ENCODE assay signal across 12 cellular contexts in the genomic region with DNA sequence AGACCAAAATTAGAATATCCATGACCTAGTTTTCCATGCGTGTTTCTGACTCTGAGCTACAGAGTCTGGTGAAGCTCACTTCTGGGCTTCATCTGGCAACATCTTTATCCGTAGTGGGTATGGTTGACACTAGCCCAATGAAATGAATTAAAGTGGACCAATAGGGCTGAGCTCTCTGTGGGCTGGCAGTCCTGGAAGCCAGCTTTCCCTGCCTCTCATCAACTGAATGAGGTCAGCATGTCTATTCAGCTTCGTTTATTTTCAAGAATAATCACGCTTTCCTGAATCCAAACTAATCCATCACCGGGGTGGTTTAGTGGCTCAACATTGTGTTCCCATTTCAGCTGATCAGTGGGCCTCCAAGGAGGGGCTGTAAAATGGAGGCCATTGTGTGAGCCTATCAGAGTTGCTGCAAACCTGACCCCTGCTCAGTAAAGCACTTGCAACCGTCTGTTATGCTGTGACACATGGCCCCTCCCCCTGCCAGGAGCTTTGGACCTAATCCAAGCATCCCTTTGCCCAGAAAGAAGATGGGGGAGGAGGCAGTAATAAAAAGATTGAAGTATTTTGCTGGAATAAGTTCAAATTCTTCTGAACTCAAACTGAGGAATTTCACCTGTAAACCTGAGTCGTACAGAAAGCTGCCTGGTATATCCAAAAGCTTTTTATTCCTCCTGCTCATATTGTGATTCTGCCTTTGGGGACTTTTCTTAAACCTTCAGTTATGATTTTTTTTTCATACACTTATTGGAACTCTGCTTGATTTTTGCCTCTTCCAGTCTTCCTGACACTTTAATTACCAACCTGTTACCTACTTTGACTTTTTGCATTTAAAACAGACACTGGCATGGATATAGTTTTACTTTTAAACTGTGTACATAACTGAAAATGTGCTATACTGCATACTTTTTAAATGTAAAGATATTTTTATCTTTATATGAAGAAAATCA. TPM values are rescaled to one million over a fixed set of nuclear protein-coding genes. Genes with fewer than 3 reads are reported as not detected.
DNase-seq lines count a peak whose midpoint lies in the region; ATAC-seq and TF ChIP-seq lines count a peak whose summit lies in the region.
"Had no signal": no experiment of that assay in that cellular context is flagged by ENCODE, and none has a peak within 500 bp of the region (broad histone marks: within the 10 kb centered on the region; RNA-seq: fewer than 3 reads in every experiment).

No MANE protein-coding gene starts in this region.

- H3K27me3 ChIP-seq in ascending aorta (no peaks in the 10 kb centered on the region), aorta (ENCODE audit: control insufficient read depth in 1 of 2, insufficient read depth in 2 of 2, low read length in 1 of 2) (no peaks in the 10 kb centered on the region)

- no peak for TF ChIP-seq CTCF in ascending aorta (IDR thresholded peaks at IDR 0.05)

- intact Hi-C loops in Right ventricle myocardium inferior (cut with DNase I) = no loop called here
- intact Hi-C loops in cardiac septum (cut with DNase I) = no loop called here
- intact Hi-C loops in ascending aorta (cut with DNase I) = loop anchor here (1.0 kb wide), 1 partner anchor 16 kb away; no protein-coding TSS in a partner anchor
- intact Hi-C loops in aorta (cut with DNase I) = no loop called here

- WGBS in aorta, 2 donors = 6 to 9% methylated on average over 7 of the region's 7 CpGs

- no peak for DNase-seq in Right ventricle myocardium inferior (ENCODE audit: missing footprints)
- DNase-seq in cardiac septum (ENCODE audit: low spot score) = no peak
- peak in 1 of 2 donors; percentile 74 for DNase-seq in ascending aorta (ENCODE audit: low spot score in 2 of 2)
- DNase-seq in left kidney (ENCODE audit: low read depth, low spot score) = peak; percentile 21
- peak in 1 of 2 donors; percentile 79 for DNase-seq in aorta
- no peak for DNase-seq in mucosa of gallbladder (ENCODE audit: low spot score)
- DNase-seq in NCI-H1694 (lab: John Stamatoyannopoulos, UW) = no peak
- DNase-seq: activated T-cell treated with anti-CD3 and anti-CD28 coated beads, Interleukin-2, amount 50 U/mL, for 1 hour; adrenal gland; NCI-H2227 treated with DMSO at 0.1 percent for 48 hours had no signal

- H3K36me3 ChIP-seq in ascending aorta = peaks cover 4 to 9% of the 10 kb centered on the region in 2 donors
- H3K36me3 ChIP-seq in aorta (ENCODE audit: control insufficient read depth in 1 of 2, insufficient read depth in 2 of 2, low read length in 1 of 2) = peaks cover 2 to 6% of the 10 kb centered on the region in 2 donors
- H3K36me3 ChIP-seq: adrenal gland had no signal

- H3K9me3 ChIP-seq in ascending aorta (no peaks in the 10 kb centered on the region), aorta (ENCODE audit: control insufficient read depth, low read length) (no peaks in the 10 kb centered on the region)
- H3K9me3 ChIP-seq: adrenal gland had no signal

- H3K4me3 ChIP-seq in ascending aorta (no peak overlapping the region), aorta (ENCODE audit: low read length in 2 of 2) (no peak overlapping the region)
- H3K4me3 ChIP-seq: adrenal gland, dorsolateral prefrontal cortex had no signal

- H3K27ac ChIP-seq in ascending aorta = peak overlapping the region; percentile 80 to 92
- peak overlapping the region; percentile 39 to 89 for H3K27ac ChIP-seq in aorta (ENCODE audit: low read depth in 1 of 2, low read length in 2 of 2)
- H3K27ac ChIP-seq: adrenal gland had no signal

- H3K4me1 ChIP-seq in ascending aorta (peaks cover 15 to 43% of the 10 kb centered on the region in 2 donors), aorta (ENCODE audit: control insufficient read depth in 1 of 2, insufficient read depth in 2 of 2, low read length in 2 of 2) (peaks cover 2 to 7% of the 10 kb centered on the region in 2 donors)
- H3K4me1 ChIP-seq: adrenal gland had no signal

- ATAC-seq in Right ventricle myocardium inferior (peak; percentile 78), aorta (ENCODE audit: low FRiP score) (peak; percentile 31), HG02798 (IDR thresholded peaks at IDR 0.05; ENCODE audit: poor library complexity, unreplicated experiment) (no peak)

RNA-seq across cellular contexts. Expression of gene CAV1, which starts 35.5 kb away (rescaled TPM):
- total RNA-seq in Right ventricle myocardium inferior (387 TPM), cardiac septum (311 TPM), ascending aorta (156 TPM), aorta (100 to 1,000 TPM; 229 to 230 TPM), mucosa of gallbladder (239 TPM)
- polyA plus RNA-seq in aorta = 100 to 1,000 TPM; 133 to 229 TPM
